20 cellular contexts compared by ENCODE assay signal in the genomic region with DNA sequence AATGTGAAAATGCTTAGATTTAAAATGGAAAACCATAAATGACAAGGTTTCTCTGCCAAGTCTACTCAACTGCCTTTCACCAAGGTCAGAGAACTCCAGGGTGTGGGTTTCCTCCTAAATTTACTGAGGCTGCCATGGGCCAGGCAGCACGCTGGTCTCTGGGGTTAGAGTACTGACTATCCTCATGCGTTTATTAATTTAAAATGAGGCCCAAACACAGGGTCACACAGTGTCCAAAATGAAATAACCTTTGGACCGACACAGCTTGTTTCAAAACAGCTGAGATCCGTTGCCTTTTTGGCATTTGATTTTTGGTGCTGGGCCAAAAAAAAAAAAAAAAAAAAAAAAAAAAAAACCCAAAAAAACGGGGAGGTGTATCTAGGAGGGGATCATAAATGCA. TPM values are rescaled to one million over a fixed set of nuclear protein-coding genes. Genes with fewer than 3 reads are reported as not detected.
DNase-seq lines count a peak whose midpoint lies in the region; ATAC-seq and TF ChIP-seq lines count a peak whose summit lies in the region.
"Had no signal": no experiment of that assay in that cellular context is flagged by ENCODE, and none has a peak within 500 bp of the region (broad histone marks: within the 10 kb centered on the region; RNA-seq: fewer than 3 reads in every experiment).

No MANE protein-coding gene starts in this region.

- H3K36me3 Mint-ChIP-seq in stimulated activated memory B cell treated with anti-CD40 and anti-IgM and Interleukin-4, amounts not matched to agents 10 μg/mL and 1 μg/mL and 100 μg/mL, for 72 hours, result no peaks in the 10 kb centered on the region
- peaks cover 13% of the 10 kb centered on the region for H3K36me3 Mint-ChIP-seq in HFFc6 (ENCODE audit: low read depth)

- TF ChIP-seq CTCF in right atrium auricular region (IDR thresholded peaks at IDR 0.05) (no peak), gastroesophageal sphincter (IDR thresholded peaks at IDR 0.05) (no peak), right lobe of liver (IDR thresholded peaks at IDR 0.05) (no peak), testis (IDR thresholded peaks at IDR 0.05) (no peak), HFFc6 (IDR thresholded peaks at IDR 0.05) (no peak)

- H3K4me1 ChIP-seq in right atrium auricular region, result no peaks in the 10 kb centered on the region
- H3K4me1 ChIP-seq in gastroesophageal sphincter, result peaks cover 0 to 21% (median 9%) of the 10 kb centered on the region in 3 donors
- peaks cover 0 to 25% (median 15%) of the 10 kb centered on the region in 4 donors for H3K4me1 ChIP-seq in right lobe of liver
- H3K4me1 ChIP-seq in testis, result peaks cover 11% of the 10 kb centered on the region
- H3K4me1 ChIP-seq: SJCRH30 had no signal

- intact Hi-C loops in Right ventricle myocardium superior (cut with DNase I) (no loop called here), right lobe of liver (cut with DNase I) (no loop called here), testis (cut with DNase I; ENCODE audit: low total_unique reads) (no loop called here)

- WGBS in gastroesophageal sphincter (ENCODE audit: low coverage in 1 of 2), 2 donors, result 0 to 9% methylated on average over 3 to 5 of the region's 5 CpGs
- WGBS in right lobe of liver (ENCODE audit: insufficient coverage, low coverage, low lambda C conversion rate, missing lambda C conversion rate), result 9% methylated on average over 5 of the region's 5 CpGs
- WGBS in testis, 2 donors, result 15 to 17% methylated on average over 5 of the region's 5 CpGs

- no peak for DNase-seq in Right ventricle myocardium superior
- no peak for DNase-seq in right atrium auricular region (ENCODE audit: low spot score)
- DNase-seq in right lobe of liver, result peak in 1 of 3 donors; percentile 62
- DNase-seq in testis, result no peak
- no peak for DNase-seq in HFFc6
- DNase-seq: 8988T; EL; MV-4-11; NCI-H1417; NCI-H187 treated with DMSO at 0.1 percent for 48 hours; NCI-H526 treated with DMSO at 0.1 percent for 48 hours; NK-92 treated with Interleukin-12 subunit alpha and Interleukin-12 subunit beta, amount 100 ng/mL, for 24 hours; OCI-M1; RPMI8226; SJCRH30 had no signal

- peaks cover 7% of the 10 kb centered on the region for H3K9me3 Mint-ChIP-seq in stimulated activated memory B cell treated with anti-CD40 and anti-IgM and Interleukin-4, amounts not matched to agents 10 μg/mL and 1 μg/mL and 100 μg/mL, for 72 hours
- peaks cover 11% of the 10 kb centered on the region for H3K9me3 Mint-ChIP-seq in HFFc6

- H3K9me3 ChIP-seq in right atrium auricular region (peaks cover 0 to 9% of the 10 kb centered on the region in 2 donors), gastroesophageal sphincter (no peaks in the 10 kb centered on the region), right lobe of liver (no peaks in the 10 kb centered on the region), testis (no peaks in the 10 kb centered on the region)
- H3K9me3 ChIP-seq: SJCRH30 had no signal

- H3K36me3 ChIP-seq in right atrium auricular region (no peaks in the 10 kb centered on the region), gastroesophageal sphincter (no peaks in the 10 kb centered on the region), right lobe of liver (no peaks in the 10 kb centered on the region), testis (ENCODE audit: low read depth, missing control alignments) (no peaks in the 10 kb centered on the region)
- H3K36me3 ChIP-seq: SJCRH30 had no signal

- ATAC-seq in Right ventricle myocardium superior (ENCODE audit: poor library complexity) (peak; percentile 89), gastroesophageal sphincter (peak; percentile 57), right lobe of liver (peak; percentile 81 to 94 (median 84)), HG02885 (IDR thresholded peaks at IDR 0.05; ENCODE audit: poor library complexity, unreplicated experiment) (no peak)
- ATAC-seq in stimulated activated memory B cell treated with anti-CD40 and anti-IgM and Interleukin-4, amounts not matched to agents 10 μg/mL and 1 μg/mL and 100 μg/mL, for 72 hours, result no peak
- ATAC-seq: K562 had no signal

- H3K4me3 ChIP-seq in right atrium auricular region (no peak overlapping the region), gastroesophageal sphincter (no peak overlapping the region), right lobe of liver (no peak overlapping the region), testis (no peak overlapping the region)
- H3K4me3 ChIP-seq: K562, SJCRH30 had no signal

- TF ChIP-seq EP300 in gastroesophageal sphincter (IDR thresholded peaks at IDR 0.05), result no peak

- H3K27me3 Mint-ChIP-seq in stimulated activated memory B cell treated with anti-CD40 and anti-IgM and Interleukin-4, amounts not matched to agents 10 μg/mL and 1 μg/mL and 100 μg/mL, for 72 hours, result peaks cover 15% of the 10 kb centered on the region
- H3K27me3 Mint-ChIP-seq in HFFc6 (ENCODE audit: insufficient read depth), result peaks cover 2% of the 10 kb centered on the region; the same call in 1 of the 2 replicates

- no peaks in the 10 kb centered on the region for H3K4me1 Mint-ChIP-seq in stimulated activated memory B cell treated with anti-CD40 and anti-IgM and Interleukin-4, amounts not matched to agents 10 μg/mL and 1 μg/mL and 100 μg/mL, for 72 hours
- H3K4me1 Mint-ChIP-seq in HFFc6 (ENCODE audit: low read depth), result peaks cover 19% of the 10 kb centered on the region

- TF ChIP-seq POLR2A in gastroesophageal sphincter (IDR thresholded peaks at IDR 0.05), result no peak
- TF ChIP-seq POLR2A in right lobe of liver (IDR thresholded peaks at IDR 0.05), result no peak
- TF ChIP-seq POLR2A in testis (IDR thresholded peaks at IDR 0.05), result no peak

- H3K27ac ChIP-seq in right atrium auricular region (no peak overlapping the region), gastroesophageal sphincter (peak overlapping the region in 2 of 4 donors; percentile 21 to 49), right lobe of liver (peak overlapping the region in 1 of 3 donors; percentile 15), testis (peak overlapping the region; percentile 14 to 18)
- H3K27ac ChIP-seq: C4-2B, SJCRH30 had no signal

- H3K27me3 ChIP-seq in right atrium auricular region (no peaks in the 10 kb centered on the region), gastroesophageal sphincter (no peaks in the 10 kb centered on the region), right lobe of liver (no peaks in the 10 kb centered on the region), testis (no peaks in the 10 kb centered on the region)
- H3K27me3 ChIP-seq: SJCRH30 had no signal

- no peak overlapping the region for H3K4me3 Mint-ChIP-seq in stimulated activated memory B cell treated with anti-CD40 and anti-IgM and Interleukin-4, amounts not matched to agents 10 μg/mL and 1 μg/mL and 100 μg/mL, for 72 hours
- no peak overlapping the region for H3K4me3 Mint-ChIP-seq in HFFc6

- no peak overlapping the region for H3K27ac Mint-ChIP-seq in stimulated activated memory B cell treated with anti-CD40 and anti-IgM and Interleukin-4, amounts not matched to agents 10 μg/mL and 1 μg/mL and 100 μg/mL, for 72 hours
- H3K27ac Mint-ChIP-seq in HFFc6, result no peak overlapping the region

RNA-seq across cellular contexts. Expression of gene TOX2, which starts 14.6 kb away (rescaled TPM):
- 0.46 TPM for total RNA-seq in Right ventricle myocardium superior
- total RNA-seq in right atrium auricular region, result under 1 TPM; 0.30 to 0.63 TPM
- total RNA-seq in gastroesophageal sphincter, result 10 to 100 TPM; 16.4 to 47.8 (median 40.3) TPM
- 1 to 10 TPM; 1.5 to 5.0 (median 2.2) TPM for total RNA-seq in right lobe of liver
- 10 to 100 TPM; 48.1 to 67.0 TPM for total RNA-seq in testis
- 43.8 TPM for polyA plus RNA-seq in testis (ENCODE audit: insufficient read depth, low read depth, low replicate concordance)
- total RNA-seq in HFFc6 (2021; fragmentation: NEBNext Ultra II Directional; extraction: Animal tissue kit (Norgen Biotek cat#: 25700)), result 10 to 100 TPM; 46.1 to 68.2 (median 60.2) TPM
- total RNA-seq: K562 had no signal
- polyA plus RNA-seq: K562 had no signal

Comparison
In these comparisons a context has a peak if more than half of its experiments do, and no peak if none do; other contexts are left out.
1. ATAC-seq: peak in Right ventricle myocardium superior (single experiment), gastroesophageal sphincter (single experiment) and right lobe of liver (4 of 4); none in stimulated activated memory B cell treated with anti-CD40 and anti-IgM and Interleukin-4, amounts not matched to agents 10 μg/mL and 1 μg/mL and 100 μg/mL, for 72 hours (single experiment) and HG02885 (single experiment).
2. H3K27ac ChIP-seq: peak in testis (2 of 2); none in right atrium auricular region (0 of 2).